1 cellular context compared by ENCODE assay signal in the genomic region with DNA sequence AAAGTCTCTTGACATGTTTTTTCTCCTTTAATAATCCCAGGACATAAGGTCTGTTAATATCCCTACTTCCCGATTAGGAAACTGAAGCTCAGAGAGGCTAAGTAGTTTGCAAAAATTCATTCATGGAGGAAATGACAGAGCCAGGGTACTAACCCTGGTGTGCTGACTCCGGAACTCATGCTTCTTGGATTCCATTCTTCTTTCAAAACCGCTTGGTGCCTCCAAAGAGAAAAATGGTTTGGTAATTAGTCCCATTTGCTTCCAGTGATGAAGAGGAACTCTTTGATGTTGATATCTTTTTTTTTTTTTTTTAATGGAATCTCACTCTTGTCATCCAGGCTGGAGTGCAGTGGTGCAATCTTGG.
TF ChIP-seq lines count a peak whose summit lies in the region.

No MANE protein-coding gene starts in this region.

TF ChIP-seq in HCT116, 20 proteins besides CTCF, POLR2A, EP300 and RAD21 (continued from another document):
- no peak for TF ChIP-seq ZFX (IDR thresholded peaks at IDR 0.05)
- no peak for TF ChIP-seq SIN3A (IDR thresholded peaks at IDR 0.05; ENCODE audit: low read depth)
- no peak for TF ChIP-seq CEBPB (IDR thresholded peaks at IDR 0.05; ENCODE audit: low read depth)
- no peak for TF ChIP-seq FOSL1 (IDR thresholded peaks at IDR 0.05; ENCODE audit: low read depth)
- no peak for TF ChIP-seq ELF1 (IDR thresholded peaks at IDR 0.05; ENCODE audit: borderline replicate concordance, low read depth)
